In the genomic region with DNA sequence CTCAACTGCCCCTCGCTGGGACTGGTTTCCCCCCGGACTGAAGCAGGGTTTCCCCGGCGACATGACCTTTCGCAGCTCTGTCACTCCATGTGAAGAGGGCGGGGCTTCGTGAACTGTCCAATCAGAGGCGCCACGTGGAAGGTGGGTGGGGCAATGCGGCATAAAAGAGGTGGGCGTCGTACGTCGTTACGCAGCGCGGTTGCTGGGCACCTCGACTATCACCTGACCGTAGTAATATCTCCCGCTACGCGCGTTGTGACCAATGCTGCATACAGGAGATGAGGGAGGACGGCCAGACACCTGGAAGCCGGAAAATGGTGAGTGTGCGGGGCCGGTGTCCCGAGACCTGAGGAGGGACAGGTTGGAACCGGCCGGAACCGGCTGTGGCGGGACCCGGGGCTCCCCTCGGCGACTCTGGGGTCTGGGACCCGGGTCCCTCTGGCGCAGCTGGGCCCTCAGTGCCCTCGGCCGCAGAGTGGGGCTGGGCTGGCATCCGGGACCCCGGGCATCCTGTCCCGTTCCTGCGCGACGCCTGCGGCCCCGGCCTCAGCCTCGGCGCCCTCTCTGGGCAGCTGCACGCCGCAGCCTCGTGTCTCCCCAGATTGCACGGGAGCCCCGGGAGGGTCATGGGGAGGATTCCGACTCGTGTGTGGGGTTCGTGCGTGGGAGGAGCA, we compare ENCODE assay signal across 8 cellular contexts. TPM values are rescaled to one million over a fixed set of nuclear protein-coding genes. Genes with fewer than 3 reads are reported as not detected.
DNase-seq lines count a peak whose midpoint lies in the region; ATAC-seq, FAIRE-seq and TF ChIP-seq lines count a peak whose summit lies in the region.

No MANE protein-coding gene starts in this region.

- dilution Hi-C loops in endothelial cell of umbilical vein (cut with MboI; ENCODE audit: extremely low pct_ligation_motif_present, low sequenced_read_pairs), result no loop called here

- FAIRE-seq in endothelial cell of umbilical vein (lab: Jason Lieb, UNC), result no peak

- H3K9ac ChIP-seq in HUES64 (ENCODE audit: low read depth, low read length) (peak overlapping the region; percentile 67), endothelial cell of umbilical vein (replicated peaks; ENCODE audit: extremely low read depth, insufficient read depth, low read length) (no peak overlapping the region)

- H3K27me3 ChIP-seq in HUES64 (ENCODE audit: insufficient read depth, low read length), result no peaks in the 10 kb centered on the region
- no peaks in the 10 kb centered on the region for H3K27me3 ChIP-seq in endothelial cell of umbilical vein (ENCODE audit: control insufficient read depth in 2 of 2, insufficient read depth in 2 of 2, low read length in 2 of 2)

- 96% methylated on average over 58 of the region's 58 CpGs for WGBS in HUES64

- peak; percentile 99 for ATAC-seq in mucosa of descending colon
- no peak for ATAC-seq in HG03175 (IDR thresholded peaks at IDR 0.05; ENCODE audit: unreplicated experiment)
- no peak for ATAC-seq in GM18867 (IDR thresholded peaks at IDR 0.05; ENCODE audit: unreplicated experiment)
- ATAC-seq in HG02938 (IDR thresholded peaks at IDR 0.05; ENCODE audit: unreplicated experiment), result no peak

- POLR2A ChIA-PET in endothelial cell of umbilical vein (lab: Charles Lee), result no interaction called here

- CTCF ChIA-PET in endothelial cell of umbilical vein (lab: Charles Lee), result no interaction called here

- H3K4me1 ChIP-seq in HUES64 (ENCODE audit: insufficient read depth, low read length) (no peaks in the 10 kb centered on the region), endothelial cell of umbilical vein (ENCODE audit: control insufficient read depth, extremely low read depth, insufficient read depth, low read length) (no peaks in the 10 kb centered on the region), mucosa of descending colon (ENCODE audit: low read depth) (no peaks in the 10 kb centered on the region)

- H3K36me3 ChIP-seq in HUES64 (ENCODE audit: insufficient read depth, low read length), result peaks cover 11% of the 10 kb centered on the region
- peaks cover 0 to 1% of the 10 kb centered on the region in 2 experiments for H3K36me3 ChIP-seq in endothelial cell of umbilical vein (ENCODE audit: control insufficient read depth in 2 of 2, extremely low read depth in 1 of 2, insufficient read depth in 2 of 2, low read length in 2 of 2)
- H3K36me3 ChIP-seq in mucosa of descending colon (ENCODE audit: low read depth), result no peaks in the 10 kb centered on the region

- H3K79me2 ChIP-seq in endothelial cell of umbilical vein (ENCODE audit: control insufficient read depth, insufficient read depth, low read length), result no peaks in the 10 kb centered on the region

- H3K4me3 ChIP-seq in HUES64 (ENCODE audit: low read length) (peak overlapping the region; percentile 64), endothelial cell of umbilical vein (replicated peaks in 1 of 3; ENCODE audit: insufficient read depth in 1 of 3, low read depth in 1 of 3, low read length in 3 of 3) (peak overlapping the region in 1 of 3 experiments; percentile 6), mucosa of descending colon (peak overlapping the region; percentile 25)

- H3K27ac ChIP-seq in HUES64 (ENCODE audit: low read depth, low read length) (no peak overlapping the region), endothelial cell of umbilical vein (ENCODE audit: insufficient read depth, low read depth, low read length) (no peak overlapping the region)

- H3K9me3 ChIP-seq in HUES64 (ENCODE audit: insufficient read depth, low read depth, low read length) (peaks cover 42% of the 10 kb centered on the region), endothelial cell of umbilical vein (replicated peaks; ENCODE audit: control insufficient read depth, insufficient read depth, low read length) (peaks cover 2% of the 10 kb centered on the region), mucosa of descending colon (peaks cover 55% of the 10 kb centered on the region)

- TF ChIP-seq CTCF in endothelial cell of umbilical vein (IDR thresholded peaks at IDR 0.05; ENCODE audit: extremely low read depth in 1 of 2, insufficient read depth in 1 of 2, low read depth in 1 of 2, low read length in 2 of 2) (no peak), mucosa of descending colon (IDR thresholded peaks at IDR 0.05) (no peak)

- no peak overlapping the region for H3K4me2 ChIP-seq in endothelial cell of umbilical vein (ENCODE audit: insufficient read depth, low read length)

- H3K9me1 ChIP-seq in endothelial cell of umbilical vein (replicated peaks; ENCODE audit: control insufficient read depth, extremely low read depth, insufficient read depth, low read length), result no peaks in the 10 kb centered on the region

- TF ChIP-seq POLR2A in endothelial cell of umbilical vein (IDR thresholded peaks at IDR 0.05; ENCODE audit: low read depth, low read length), result no peak

- no TSS peak for BruUV-seq in endothelial cell of umbilical vein (replicated peaks; lab: Mats Ljungman, UMichigan)

- no peaks in the 10 kb centered on the region for H4K20me1 ChIP-seq in endothelial cell of umbilical vein (replicated peaks; ENCODE audit: control insufficient read depth, extremely low read depth, insufficient read depth, low read length)

- DNase-seq in activated CD8-positive, alpha-beta memory T cell treated with anti-CD3 and anti-CD28 coated beads, Interleukin-2, amount 50 U/mL, for 4 hours, result peak; percentile 72
- peak; percentile 6 for DNase-seq in endothelial cell of umbilical vein (ENCODE audit: low read depth, low spot score)
- DNase-seq in mucosa of descending colon, result peak; percentile 85 to 92 (median 91)
- peak; percentile 41 to 71 for DNase-seq in stimulated activated CD8-positive, alpha-beta memory T cell treated with anti-CD3 and anti-CD28 coated beads, Interleukin-15, amount 100 ng/mL, for 48 hours (ENCODE audit: low read depth in 2 of 2)

- intact Hi-C loops in endothelial cell of umbilical vein (cut with micrococcal nuclease), result no loop called here
- intact Hi-C loops in mucosa of descending colon (cut with DNase I, micrococcal nuclease), result no loop called here

- H2AFZ ChIP-seq in endothelial cell of umbilical vein (ENCODE audit: low read depth, low read length), result no peak overlapping the region

TF ChIP-seq in endothelial cell of umbilical vein, 7 proteins besides CTCF, POLR2A, EP300 and RAD21:
- TF ChIP-seq POLR2AphosphoS5 (IDR thresholded peaks at IDR 0.05; ENCODE audit: insufficient read depth, low read depth, low read length) (no peak), MYC (IDR thresholded peaks at IDR 0.05; ENCODE audit: low read depth, low read length) (no peak), EZH2 (IDR thresholded peaks at IDR 0.05; ENCODE audit: borderline replicate concordance, low read depth, low read length, severe bottlenecking) (no peak), JUN (IDR thresholded peaks at IDR 0.05; ENCODE audit: borderline replicate concordance, insufficient read depth, insufficient read length, low read depth) (no peak), GATA2 (IDR thresholded peaks at IDR 0.05; ENCODE audit: insufficient read depth, insufficient read length, low read depth, low read length) (no peak), FOS (IDR thresholded peaks at IDR 0.05; ENCODE audit: borderline replicate concordance, insufficient read depth, low read length) (no peak)
- TF ChIP-seq, protein P1, sequence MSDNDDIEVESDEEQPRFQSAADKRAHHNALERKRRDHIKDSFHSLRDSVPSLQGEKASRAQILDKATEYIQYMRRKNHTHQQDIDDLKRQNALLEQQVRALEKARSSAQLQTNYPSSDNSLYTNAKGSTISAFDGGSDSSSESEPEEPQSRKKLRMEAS (IDR thresholded peaks at IDR 0.05; ENCODE audit: insufficient read depth, insufficient read length), result no peak

RNA-seq across cellular contexts. Expression of gene ZNF136, which starts 32.1 kb away (rescaled TPM):
- polyA plus RNA-seq in HUES64 (2013, experiment 1 of 2), result 5.9 TPM
- 7.2 TPM for polyA plus RNA-seq in HUES64 (2013, experiment 2 of 2)
- total RNA-seq in endothelial cell of umbilical vein, result 3.5 and 4.0 TPM in 2 replicates
- polyA plus RNA-seq in endothelial cell of umbilical vein, result 0.92 TPM in 2 replicates
- 1.3 and 1.7 TPM in 2 replicates for polyA plus RNA-seq in endothelial cell of umbilical vein (2011; cell fraction: cytosol; rRNA removed)
- 2.9 and 3.5 TPM in 2 replicates for polyA plus RNA-seq in endothelial cell of umbilical vein (2011; cell fraction: nucleus; rRNA removed)
- 2.9 and 3.9 TPM in 2 replicates for polyA plus RNA-seq in endothelial cell of umbilical vein (2012)
- 4.5 and 5.6 TPM in 2 replicates for polyA minus RNA-seq in endothelial cell of umbilical vein
- 3.5 TPM for polyA minus RNA-seq in endothelial cell of umbilical vein (2011; cell fraction: cytosol; rRNA and poly(A)+ RNA removed)
- 5.7 and 6.0 TPM in 2 replicates for polyA minus RNA-seq in endothelial cell of umbilical vein (2011; cell fraction: nucleus; rRNA and poly(A)+ RNA removed)
- 10 to 100 TPM in 1 of 3 donors, 1 to 10 TPM in 2; 6.3 to 12.1 (median 8.7) TPM for total RNA-seq in mucosa of descending colon

RNA-seq across cellular contexts. Expression of gene ZNF625, which starts 38.4 kb away (rescaled TPM):
- 9.8 TPM for polyA plus RNA-seq in HUES64 (2013, experiment 1 of 2)
- polyA plus RNA-seq in HUES64 (2013, experiment 2 of 2), result 8.9 TPM
- 6.7 and 7.1 TPM in 2 replicates for total RNA-seq in endothelial cell of umbilical vein
- 0.73 and 0.90 TPM in 2 replicates for polyA plus RNA-seq in endothelial cell of umbilical vein
- 1.3 and 2.1 TPM in 2 replicates for polyA plus RNA-seq in endothelial cell of umbilical vein (2011; cell fraction: cytosol; rRNA removed)
- polyA plus RNA-seq in endothelial cell of umbilical vein (2011; cell fraction: nucleus; rRNA removed), result 4.0 and 4.2 TPM in 2 replicates
- polyA plus RNA-seq in endothelial cell of umbilical vein (2012), result 1.1 and 1.3 TPM in 2 replicates
- polyA minus RNA-seq in endothelial cell of umbilical vein, result 4.4 and 8.0 TPM in 2 replicates
- polyA minus RNA-seq in endothelial cell of umbilical vein (2011; cell fraction: cytosol; rRNA and poly(A)+ RNA removed), result not detected
- polyA minus RNA-seq in endothelial cell of umbilical vein (2011; cell fraction: nucleus; rRNA and poly(A)+ RNA removed), result 3.6 TPM in 2 replicates
- 1 to 10 TPM; 3.1 to 8.0 (median 3.9) TPM for total RNA-seq in mucosa of descending colon

RNA-seq across cellular contexts. Expression of gene ZNF20, which starts 54.8 kb away (rescaled TPM):
- 4.4 TPM for polyA plus RNA-seq in HUES64 (2013, experiment 1 of 2)
- polyA plus RNA-seq in HUES64 (2013, experiment 2 of 2), result 5.6 TPM
- total RNA-seq in endothelial cell of umbilical vein (0.35 and 0.88 TPM in 2 replicates), mucosa of descending colon (1 to 10 TPM; 4.4 to 7.0 (median 6.0) TPM)
- 0.35 and 0.46 TPM in 2 replicates for polyA plus RNA-seq in endothelial cell of umbilical vein
- 0.13 and 0.68 TPM in 2 replicates for polyA plus RNA-seq in endothelial cell of umbilical vein (2011; cell fraction: cytosol; rRNA removed)
- 1.2 and 1.8 TPM in 2 replicates for polyA plus RNA-seq in endothelial cell of umbilical vein (2011; cell fraction: nucleus; rRNA removed)
- 0.84 TPM in 1 of 2 replicates, not detected in the other for polyA plus RNA-seq in endothelial cell of umbilical vein (2012)
- 1.4 and 2.2 TPM in 2 replicates for polyA minus RNA-seq in endothelial cell of umbilical vein
- polyA minus RNA-seq in endothelial cell of umbilical vein (2011; cell fraction: cytosol; rRNA and poly(A)+ RNA removed), result not detected
- 1.8 TPM in 2 replicates for polyA minus RNA-seq in endothelial cell of umbilical vein (2011; cell fraction: nucleus; rRNA and poly(A)+ RNA removed)

Comparison
In these comparisons a context has a peak if more than half of its experiments do, and no peak if none do; other contexts are left out.
1. DNase-seq: peak in every context shown above with its lines; median percentile 91 in mucosa of descending colon; 72 in activated CD8-positive, alpha-beta memory T cell treated with anti-CD3 and anti-CD28 coated beads, Interleukin-2, amount 50 U/mL, for 4 hours; 56 in stimulated activated CD8-positive, alpha-beta memory T cell treated with anti-CD3 and anti-CD28 coated beads, Interleukin-15, amount 100 ng/mL, for 48 hours; 6 in endothelial cell of umbilical vein.